Comparison of ENCODE assay signal across 8 cellular contexts in the genomic region with DNA sequence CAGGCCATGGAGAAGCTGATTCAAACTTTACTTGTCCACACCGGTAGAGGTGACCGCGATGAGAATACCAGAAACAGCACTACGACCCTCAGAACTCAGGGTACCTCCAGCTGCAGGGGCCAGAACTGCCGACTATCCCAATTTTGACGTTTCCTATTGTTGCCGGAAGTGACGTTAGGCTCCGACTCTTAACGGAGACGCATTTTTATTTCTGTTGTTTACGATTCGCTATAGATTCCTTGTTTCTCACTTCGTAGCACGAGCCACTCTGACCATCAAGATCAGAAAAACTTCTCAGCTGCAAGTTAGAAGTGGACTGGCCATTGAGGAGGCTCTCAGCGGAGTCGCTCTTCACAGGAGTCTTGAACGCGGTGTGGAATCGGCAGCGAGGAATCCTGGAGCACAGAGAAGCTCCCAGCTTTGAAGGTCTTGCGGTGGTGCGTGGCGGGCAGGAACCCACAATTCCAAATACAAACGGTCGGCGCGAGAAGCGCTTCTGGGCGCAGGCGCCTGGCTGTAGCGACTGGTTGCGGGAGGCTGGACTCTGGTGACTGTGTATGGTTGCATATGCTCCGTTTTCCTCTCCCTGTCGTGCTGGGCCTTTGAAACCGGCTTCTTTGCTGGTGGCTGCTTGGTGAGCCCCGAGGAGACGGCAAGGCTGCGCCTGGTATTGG. TPM values are rescaled to one million over a fixed set of nuclear protein-coding genes. Genes with fewer than 3 reads are reported as not detected.
A peak's percentile ranks its signal among the peaks of the same experiment; 100 is the strongest.
DNase-seq lines count a peak whose midpoint lies in the region; ATAC-seq and TF ChIP-seq lines count a peak whose summit lies in the region.

TSS of gene CEP44 (plus strand) at position 405 of the 674 bp plus-strand sequence. CDS start 15,211 bp downstream, outside the sequence.
A gene with protein sequence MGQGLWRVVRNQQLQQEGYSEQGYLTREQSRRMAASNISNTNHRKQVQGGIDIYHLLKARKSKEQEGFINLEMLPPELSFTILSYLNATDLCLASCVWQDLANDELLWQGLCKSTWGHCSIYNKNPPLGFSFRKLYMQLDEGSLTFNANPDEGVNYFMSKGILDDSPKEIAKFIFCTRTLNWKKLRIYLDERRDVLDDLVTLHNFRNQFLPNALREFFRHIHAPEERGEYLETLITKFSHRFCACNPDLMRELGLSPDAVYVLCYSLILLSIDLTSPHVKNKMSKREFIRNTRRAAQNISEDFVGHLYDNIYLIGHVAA (minus strand): TSS at position 161 of the 674 bp plus-strand sequence. CDS start 20,575 bp downstream, outside the sequence.

- H3K27me3 ChIP-seq in right atrium auricular region (no peaks in the 10 kb centered on the region), psoas muscle (ENCODE audit: insufficient read depth in 3 of 3, low read length in 2 of 3) (no peaks in the 10 kb centered on the region)

- no peaks in the 10 kb centered on the region for H3K27me3 Mint-ChIP-seq in T-helper 1 cell treated with Interleukin-12 subunit alpha and Interleukin-12 subunit beta and Interleukin-4 antibody, amounts not matched to agents 30 μg/mL and 1 μg/mL, for 36 hours (ENCODE audit: low read depth)

- peaks cover 15% of the 10 kb centered on the region for H3K36me3 Mint-ChIP-seq in T-helper 1 cell treated with Interleukin-12 subunit alpha and Interleukin-12 subunit beta and Interleukin-4 antibody, amounts not matched to agents 30 μg/mL and 1 μg/mL, for 36 hours (ENCODE audit: low read depth)

- H3K4me3 ChIP-seq in GM12875 (ENCODE audit: low read depth, low read length) (peak within 1 kb of the TSS; percentile 86), right atrium auricular region (peak within 1 kb of the TSS; percentile 76 to 93), psoas muscle (peak within 1 kb of the TSS; percentile 94), urinary bladder (ENCODE audit: low read depth, low read length) (peak within 1 kb of the TSS; percentile 84)

- H3K27ac Mint-ChIP-seq in T-helper 1 cell treated with Interleukin-12 subunit alpha and Interleukin-12 subunit beta and Interleukin-4 antibody, amounts not matched to agents 30 μg/mL and 1 μg/mL, for 36 hours, result peak within 1 kb of the TSS; percentile 100

- peaks cover 33% of the 10 kb centered on the region for H3K4me1 Mint-ChIP-seq in T-helper 1 cell treated with Interleukin-12 subunit alpha and Interleukin-12 subunit beta and Interleukin-4 antibody, amounts not matched to agents 30 μg/mL and 1 μg/mL, for 36 hours (ENCODE audit: low read depth)

- H3K4me3 Mint-ChIP-seq in T-helper 1 cell treated with Interleukin-12 subunit alpha and Interleukin-12 subunit beta and Interleukin-4 antibody, amounts not matched to agents 30 μg/mL and 1 μg/mL, for 36 hours, result peak within 1 kb of the TSS; percentile 90

- ATAC-seq in HG02678 (IDR thresholded peaks at IDR 0.05; ENCODE audit: unreplicated experiment) (peak; percentile 65), psoas muscle (peak; percentile 81 to 88 (median 83))

- intact Hi-C loops in psoas muscle (cut with DNase I), result no loop called here

- DNase-seq in NCI-H1105 treated with DMSO at 0.1 percent for 48 hours (lab: John Stamatoyannopoulos, UW) (peak; percentile 80), amniotic stem cell (lab: John Stamatoyannopoulos, UW) (peak; percentile 62), right atrium auricular region (ENCODE audit: low spot score) (peak; percentile 74), psoas muscle (peak; percentile 74 to 86)

- TF ChIP-seq CTCF in GM12875 (IDR thresholded peaks at IDR 0.05; ENCODE audit: borderline replicate concordance, insufficient read depth, low read depth, low read length) (no peak), right atrium auricular region (IDR thresholded peaks at IDR 0.05) (no peak), psoas muscle (IDR thresholded peaks at IDR 0.05) (no peak)

- H3K4me1 ChIP-seq in right atrium auricular region, result peaks cover 0 to 30% of the 10 kb centered on the region in 2 donors
- H3K4me1 ChIP-seq in psoas muscle, result peaks cover 43% of the 10 kb centered on the region
- H3K4me1 ChIP-seq in urinary bladder (ENCODE audit: insufficient read depth), result no peaks in the 10 kb centered on the region

- H3K9me3 ChIP-seq in right atrium auricular region (peaks cover 0 to 6% of the 10 kb centered on the region in 2 donors), psoas muscle (no peaks in the 10 kb centered on the region)

- peaks cover 8% of the 10 kb centered on the region for H3K9me3 Mint-ChIP-seq in T-helper 1 cell treated with Interleukin-12 subunit alpha and Interleukin-12 subunit beta and Interleukin-4 antibody, amounts not matched to agents 30 μg/mL and 1 μg/mL, for 36 hours

- peak within 1 kb of the TSS; percentile 99 for H3K27ac ChIP-seq in right atrium auricular region
- peak within 1 kb of the TSS; percentile 100 for H3K27ac ChIP-seq in psoas muscle
- H3K27ac ChIP-seq in urinary bladder (ENCODE audit: low read depth), result peak within 1 kb of the TSS; percentile 98

- H3K36me3 ChIP-seq in right atrium auricular region, result no peaks in the 10 kb centered on the region
- no peaks in the 10 kb centered on the region for H3K36me3 ChIP-seq in psoas muscle (ENCODE audit: insufficient read depth in 1 of 2, low read depth in 1 of 2)
- no peaks in the 10 kb centered on the region for H3K36me3 ChIP-seq in urinary bladder (ENCODE audit: insufficient read depth)

- 0% methylated on average over 38 to 39 of the region's 39 CpGs for whole genome bisulfite sequencing in psoas muscle, 3 donors
- under 1% methylated on average over 39 of the region's 39 CpGs for WGBS in urinary bladder

RNA-seq across cellular contexts. Expression of gene CEP44, which starts in this region (rescaled TPM):
- total RNA-seq in right atrium auricular region, result 10 to 100 TPM; 11.4 to 11.6 TPM
- 1 to 10 TPM; 5.4 to 8.1 (median 7.4) TPM for total RNA-seq in psoas muscle
- polyA plus RNA-seq in psoas muscle, result 1 to 10 TPM; 3.4 to 7.7 (median 3.7) TPM
- 55.6 TPM for total RNA-seq in urinary bladder
- 11.5 TPM for polyA plus RNA-seq in urinary bladder

RNA-seq across cellular contexts. Expression of the second gene that starts in this region (rescaled TPM):
- total RNA-seq in right atrium auricular region (10 to 100 TPM; 26.3 to 28.0 TPM), psoas muscle (10 to 100 TPM in 2 of 4 donors, 1 to 10 TPM in 2; 7.2 to 11.9 (median 9.9) TPM), urinary bladder (69.4 TPM)
- polyA plus RNA-seq in psoas muscle (10 to 100 TPM in 2 of 3 donors, 1 to 10 TPM in 1; 9.3 to 21.4 (median 10.2) TPM), urinary bladder (33.6 TPM)

Comparison
In these comparisons a context has a peak if more than half of its experiments do, and no peak if none do; other contexts are left out.
1. Peak in every context shown above with its lines: DNase-seq, ATAC-seq, H3K4me3 ChIP-seq and H3K27ac ChIP-seq.